Comparison of ENCODE assay signal across 8 cellular contexts in the genomic region with DNA sequence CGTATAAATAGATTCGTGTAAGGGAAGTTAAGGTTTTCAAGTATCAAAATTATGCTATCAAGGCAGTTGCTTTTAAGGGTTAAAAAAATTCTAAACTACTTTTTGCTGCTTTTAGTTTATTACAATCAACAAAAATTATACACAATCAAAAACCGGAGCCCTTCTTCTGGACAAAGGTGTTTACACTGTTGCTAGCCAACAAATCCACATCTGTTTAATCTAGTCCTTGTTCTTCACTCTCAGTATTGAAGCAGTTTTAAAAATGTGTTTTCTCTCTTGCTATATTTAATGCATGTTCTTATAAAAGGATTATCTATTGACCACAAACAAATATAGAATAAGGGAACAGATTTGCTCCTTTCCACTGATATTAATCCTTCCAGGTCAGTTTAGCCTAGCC. TPM values are rescaled to one million over a fixed set of nuclear protein-coding genes. Genes with fewer than 3 reads are reported as not detected.
DNase-seq lines count a peak whose midpoint lies in the region; ATAC-seq, FAIRE-seq and TF ChIP-seq lines count a peak whose summit lies in the region.

No MANE protein-coding gene starts in this region.

- H3K9ac ChIP-seq in DND-41 (ENCODE audit: low read depth, low read length): peak overlapping the region; percentile 96

- H3K27me3 ChIP-seq in DND-41 (ENCODE audit: insufficient read depth, low read length, poor library complexity) (no peaks in the 10 kb centered on the region), pancreas (no peaks in the 10 kb centered on the region)
- no peaks in the 10 kb centered on the region for H3K27me3 ChIP-seq in effector memory CD4-positive, alpha-beta T cell (replicated peaks; ENCODE audit: control insufficient read depth, insufficient read depth, low read length, poor library complexity, severe bottlenecking)

- TF ChIP-seq CTCF in DND-41 (IDR thresholded peaks at IDR 0.05; ENCODE audit: borderline replicate concordance, extremely low read depth, low read length, poor library complexity, severe bottlenecking): no peak
- no peak for TF ChIP-seq CTCF in pancreas (IDR thresholded peaks at IDR 0.05)
- TF ChIP-seq CTCF in GM10248 (IDR thresholded peaks at IDR 0.05; ENCODE audit: control extremely low read depth, extremely low read depth, low read depth, missing control alignments): no peak

- peak; percentile 61 for FAIRE-seq in pancreas (lab: Jason Lieb, UNC)

- H3K9me3 ChIP-seq in DND-41 (ENCODE audit: insufficient read depth, low read length, severe bottlenecking) (peaks cover 16% of the 10 kb centered on the region), pancreas (no peaks in the 10 kb centered on the region)
- H3K9me3 ChIP-seq in effector memory CD4-positive, alpha-beta T cell (ENCODE audit: control insufficient read depth, low read length): peaks cover 7% of the 10 kb centered on the region

- no peak for ATAC-seq in DND-41 (ENCODE audit: insufficient read depth, low read depth)
- ATAC-seq in pancreas: no peak

- H3K36me3 ChIP-seq in DND-41 (ENCODE audit: insufficient read depth, low read length): peaks cover 60% of the 10 kb centered on the region
- peaks cover 4% of the 10 kb centered on the region for H3K36me3 ChIP-seq in effector memory CD4-positive, alpha-beta T cell (ENCODE audit: control insufficient read depth, insufficient read depth, low read length)
- no peaks in the 10 kb centered on the region for H3K36me3 ChIP-seq in pancreas

- H3K4me1 ChIP-seq in DND-41 (ENCODE audit: insufficient read depth, low read length) (peaks cover 66% of the 10 kb centered on the region), pancreas (peaks cover 16 to 36% (median 23%) of the 10 kb centered on the region in 3 donors)
- H3K4me1 ChIP-seq in effector memory CD4-positive, alpha-beta T cell (ENCODE audit: control insufficient read depth, insufficient read depth, low read length, poor library complexity, severe bottlenecking): peaks cover 33% of the 10 kb centered on the region

- H3K27ac ChIP-seq in DND-41 (ENCODE audit: low read length) (no peak overlapping the region; the same call in 1 of the 2 replicates), pancreas (peak overlapping the region in 3 of 4 donors; percentile 1 to 99 (median 99))
- no peak overlapping the region for H3K27ac ChIP-seq in effector memory CD4-positive, alpha-beta T cell (ENCODE audit: insufficient read depth, low read length, poor library complexity, severe bottlenecking)

- DNase-seq in DND-41 (no peak), NCI-H69 (lab: John Stamatoyannopoulos, UW) (peak; percentile 31), pancreas (no peak), GM10248 (ENCODE audit: extremely low spot score) (no peak), activated gamma-delta T cell treated with Interleukin-2 at 50 U/mL for 16 hours (no peak), SHP77 treated with DMSO at 0.1 percent for 48 hours (lab: John Stamatoyannopoulos, UW) (no peak), anterior cingulate cortex (lab: John Stamatoyannopoulos, UW) (no peak)
- DNase-seq in effector memory CD4-positive, alpha-beta T cell: no peak

- H2AFZ ChIP-seq in DND-41 (ENCODE audit: low read depth, low read length): no peak overlapping the region

- H3K79me2 ChIP-seq in DND-41 (ENCODE audit: insufficient read depth, low read length): peaks cover 75% of the 10 kb centered on the region

- POLR2A ChIA-PET in GM10248 (lab: Yijun Ruan, JAX): interaction anchor here (0.6 kb wide), 1 partner anchor 33 kb away, joined by 3 read pairs; no protein-coding TSS in a partner anchor

- intact Hi-C loops in pancreas (cut with DNase I): no loop called here

- H4K20me1 ChIP-seq in DND-41 (ENCODE audit: insufficient read depth, low read length): peaks cover 59% of the 10 kb centered on the region

- 4 to 7% methylated on average over 3 of the region's 3 CpGs for WGBS in pancreas, 2 donors

- CTCF ChIA-PET in GM10248 (lab: Yijun Ruan, JAX): interaction anchor here (1.0 to 7.8 kb wide), 9 partner anchors 8 to 233 kb away, joined by 3 to 62 read pairs (median 4); no protein-coding TSS in a partner anchor

- H3K4me3 ChIP-seq in DND-41 (ENCODE audit: low read depth in 1 of 2, low read length in 2 of 2) (peak overlapping the region; percentile 84 to 87; a peak in 3 of 4 replicates), pancreas (peak overlapping the region; percentile 1 to 73 (median 66))
- peak overlapping the region; percentile 27 for H3K4me3 ChIP-seq in effector memory CD4-positive, alpha-beta T cell (ENCODE audit: insufficient read depth, low read depth, low read length, poor library complexity, severe bottlenecking)

- peak overlapping the region; percentile 85 for H3K4me2 ChIP-seq in DND-41 (ENCODE audit: insufficient read depth, low read length)

RNA-seq across cellular contexts. Expression of a gene that starts 2.5 kb away (rescaled TPM):
- 10 to 100 TPM in 1 of 6 donors, 1 to 10 TPM in 5; 5.9 to 11.2 (median 8.0) TPM for total RNA-seq in pancreas
- polyA plus RNA-seq in pancreas: 1 to 10 TPM; 3.2 to 4.4 TPM

Comparison
In these comparisons a context has a peak if more than half of its experiments do, and no peak if none do; other contexts are left out.
1. H3K27ac ChIP-seq: peak in pancreas (3 of 4); none in DND-41 (single experiment) and effector memory CD4-positive, alpha-beta T cell (single experiment).
2. H3K4me3 ChIP-seq: peak in every context shown above with its lines; median percentile 86 in DND-41; 66 in pancreas; 27 in effector memory CD4-positive, alpha-beta T cell.